In genomic region chr9:136944094-136944518, GRCh38 we compare ENCODE assay signal across 8 cellular contexts. TPM values are rescaled to one million over a fixed set of nuclear protein-coding genes. Genes with fewer than 3 reads are reported as not detected.
A peak's percentile ranks its signal among the peaks of the same experiment; 100 is the strongest.
DNase-seq lines count a peak whose midpoint lies in the region; ATAC-seq and FAIRE-seq lines count a peak whose summit lies in the region.

No MANE protein-coding gene starts in this region.

- peak overlapping the region; percentile 53 for H3K9ac ChIP-seq in rectal smooth muscle tissue (ENCODE audit: low read length)

- H3K36me3 Mint-ChIP-seq in CD4-positive, alpha-beta memory T cell = peaks cover 10 to 14% of the 10 kb centered on the region in 2 donors
- peaks cover 21% of the 10 kb centered on the region for H3K36me3 Mint-ChIP-seq in activated CD8-positive, alpha-beta T cell treated with anti-CD3 and anti-CD28 coated beads, Interleukin-2, amount 10 ng/mL, durations not matched to agents 7 days and 5 days (ENCODE audit: low read depth)

- ATAC-seq in HG03558 (IDR thresholded peaks at IDR 0.05; ENCODE audit: extremely low read depth, unreplicated experiment) = peak; percentile 20
- ATAC-seq in activated CD8-positive, alpha-beta T cell treated with anti-CD3 and anti-CD28 coated beads, Interleukin-2, amount 10 ng/mL, durations not matched to agents 7 days and 5 days = peak; percentile 57

- peak; percentile 26 for FAIRE-seq in GM19239 (lab: Jason Lieb, UNC)

- no peak for DNase-seq in CD4-positive, alpha-beta memory T cell
- DNase-seq in GM19239 (ENCODE audit: insufficient read length, low spot score) (peak; percentile 87), globus pallidus (ENCODE audit: low spot score) (peak; percentile 51), NCI-H146 treated with DMSO at 0.1 percent for 48 hours (lab: John Stamatoyannopoulos, UW; ENCODE audit: unreplicated experiment) (no peak), cerebellar nuclear complex (lab: John Stamatoyannopoulos, UW) (no peak)
- no peak for DNase-seq in activated CD8-positive, alpha-beta T cell treated with anti-CD3 and anti-CD28 coated beads, Interleukin-2, amount 10 ng/mL, durations not matched to agents 7 days and 5 days

- H3K27ac Mint-ChIP-seq in CD4-positive, alpha-beta memory T cell = peak overlapping the region in 5 of 7 donors; percentile 42 to 90 (median 78)
- H3K27ac Mint-ChIP-seq in activated CD8-positive, alpha-beta T cell treated with anti-CD3 and anti-CD28 coated beads, Interleukin-2, amount 10 ng/mL, durations not matched to agents 7 days and 5 days = peak overlapping the region; percentile 80

- POLR2A ChIA-PET in CD4-positive, alpha-beta memory T cell (lab: Charles Lee; ENCODE audit: partially characterized antibody) = interaction anchor here (0.8 to 4.1 kb wide), 24 partner anchors 16 to 297 kb away, joined by 3 to 37 read pairs (median 8); partner anchors contain the start of genes AJM1, CLIC3, EDF1 and LCNL1
- POLR2A ChIA-PET in activated CD8-positive, alpha-beta T cell treated with anti-CD3 and anti-CD28 coated beads, Interleukin-2, amount 10 ng/mL, durations not matched to agents 7 days and 5 days (lab: Charles Lee) = interaction anchor here (0.6 to 1.0 kb wide), 3 partner anchors 25 to 244 kb away, joined by 3 read pairs; partner anchors contain the start of gene ABCA2

- peaks cover 21% of the 10 kb centered on the region for H3K4me1 ChIP-seq in CD4-positive, alpha-beta memory T cell (ENCODE audit: insufficient read depth, low read length)
- H3K4me1 ChIP-seq in rectal smooth muscle tissue (ENCODE audit: control insufficient read depth, insufficient read depth, low read length) = peaks cover 3% of the 10 kb centered on the region

- peak overlapping the region; percentile 59 for H3K27ac ChIP-seq in CD4-positive, alpha-beta memory T cell (ENCODE audit: low read depth, low read length)
- peak overlapping the region; percentile 79 for H3K27ac ChIP-seq in rectal smooth muscle tissue (ENCODE audit: low read depth, low read length)

- H3K36me3 ChIP-seq in CD4-positive, alpha-beta memory T cell (ENCODE audit: insufficient read depth, low read length) = peaks cover 21% of the 10 kb centered on the region
- peaks cover 20% of the 10 kb centered on the region for H3K36me3 ChIP-seq in rectal smooth muscle tissue (ENCODE audit: control insufficient read depth, insufficient read depth, low read length)

- intact Hi-C loops in CD4-positive, alpha-beta memory T cell (cut with micrococcal nuclease) = loop anchor here (1.0 to 2.0 kb wide), 9 partner anchors 41 to 154 kb away; partner anchors contain the start of genes AJM1, EDF1, PAXX and PHPT1

- H3K9me3 ChIP-seq in CD4-positive, alpha-beta memory T cell (ENCODE audit: control insufficient read depth in 1 of 2, low read length in 2 of 2) = no peaks in the 10 kb centered on the region

- peaks cover 3 to 22% (median 10%) of the 10 kb centered on the region in 4 donors for H3K4me1 Mint-ChIP-seq in CD4-positive, alpha-beta memory T cell
- peaks cover 21% of the 10 kb centered on the region for H3K4me1 Mint-ChIP-seq in activated CD8-positive, alpha-beta T cell treated with anti-CD3 and anti-CD28 coated beads, Interleukin-2, amount 10 ng/mL, durations not matched to agents 7 days and 5 days (ENCODE audit: low read depth)

- CTCF ChIA-PET in CD4-positive, alpha-beta memory T cell (lab: Charles Lee; ENCODE audit: partially characterized antibody) = interaction anchor here (0.6 to 2.6 kb wide), 3 partner anchors 91 to 152 kb away, joined by 3 to 12 read pairs (median 3); partner anchors contain the start of gene AJM1
- CTCF ChIA-PET in activated CD8-positive, alpha-beta T cell treated with anti-CD3 and anti-CD28 coated beads, Interleukin-2, amount 10 ng/mL, durations not matched to agents 7 days and 5 days (lab: Charles Lee) = interaction anchor here (0.8 to 1.5 kb wide), 6 partner anchors 56 to 156 kb away, joined by 3 to 5 read pairs (median 4); partner anchors contain the start of genes AJM1 and NPDC1

- H3K9me3 Mint-ChIP-seq in CD4-positive, alpha-beta memory T cell = no peaks in the 10 kb centered on the region
- H3K9me3 Mint-ChIP-seq in activated CD8-positive, alpha-beta T cell treated with anti-CD3 and anti-CD28 coated beads, Interleukin-2, amount 10 ng/mL, durations not matched to agents 7 days and 5 days (ENCODE audit: insufficient read depth) = no peaks in the 10 kb centered on the region

- no peaks in the 10 kb centered on the region for H3K27me3 Mint-ChIP-seq in CD4-positive, alpha-beta memory T cell
- no peaks in the 10 kb centered on the region for H3K27me3 Mint-ChIP-seq in activated CD8-positive, alpha-beta T cell treated with anti-CD3 and anti-CD28 coated beads, Interleukin-2, amount 10 ng/mL, durations not matched to agents 7 days and 5 days (ENCODE audit: low read depth)

- H3K4me3 Mint-ChIP-seq in CD4-positive, alpha-beta memory T cell = peak overlapping the region in 7 of 8 donors; percentile 75 to 88 (median 85)
- H3K4me3 Mint-ChIP-seq in activated CD8-positive, alpha-beta T cell treated with anti-CD3 and anti-CD28 coated beads, Interleukin-2, amount 10 ng/mL, durations not matched to agents 7 days and 5 days = peak overlapping the region; percentile 79

- H3K27me3 ChIP-seq in CD4-positive, alpha-beta memory T cell (ENCODE audit: insufficient read depth, low read length) = no peaks in the 10 kb centered on the region
- no peaks in the 10 kb centered on the region for H3K27me3 ChIP-seq in rectal smooth muscle tissue (ENCODE audit: control insufficient read depth, insufficient read depth, low read length)

- peak overlapping the region in 1 of 2 donors; percentile 70 for H3K4me3 ChIP-seq in CD4-positive, alpha-beta memory T cell (ENCODE audit: low read length in 2 of 2)
- peak overlapping the region; percentile 90 for H3K4me3 ChIP-seq in rectal smooth muscle tissue (ENCODE audit: low read length)

RNA-seq across cellular contexts. Expression of gene FBXW5, which starts 0.4 kb away (rescaled TPM):
- 100 to 1,000 TPM; 122 to 123 TPM for total RNA-seq in CD4-positive, alpha-beta memory T cell
- 100 to 1,000 TPM in 1 of 2 donors, 10 to 100 TPM in 1; 98.6 to 160 TPM for polyA plus RNA-seq in CD4-positive, alpha-beta memory T cell
- total RNA-seq in activated CD8-positive, alpha-beta T cell treated with anti-CD3 and anti-CD28 coated beads, Interleukin-2, amount 10 ng/mL, durations not matched to agents 7 days and 5 days = 100 to 1,000 TPM; 103 to 104 TPM

RNA-seq across cellular contexts. Expression of gene C8G, which starts 0.9 kb away (rescaled TPM):
- total RNA-seq in CD4-positive, alpha-beta memory T cell = 1 to 10 TPM; 2.2 TPM
- polyA plus RNA-seq in CD4-positive, alpha-beta memory T cell = under 1 TPM in 1 of 2 donors, not detected in 1; 0.60 TPM
- total RNA-seq in activated CD8-positive, alpha-beta T cell treated with anti-CD3 and anti-CD28 coated beads, Interleukin-2, amount 10 ng/mL, durations not matched to agents 7 days and 5 days = 1 to 10 TPM; 1.4 to 1.5 TPM

RNA-seq across cellular contexts. Expression of gene LCN12, which starts 8.0 kb away (rescaled TPM):
- total RNA-seq in CD4-positive, alpha-beta memory T cell = 1 to 10 TPM in 1 of 2 experiments, under 1 TPM in 1; 0.72 to 1.4 TPM
- not detected for polyA plus RNA-seq in CD4-positive, alpha-beta memory T cell
- 1 to 10 TPM; 1.0 to 1.7 TPM for total RNA-seq in activated CD8-positive, alpha-beta T cell treated with anti-CD3 and anti-CD28 coated beads, Interleukin-2, amount 10 ng/mL, durations not matched to agents 7 days and 5 days

RNA-seq across cellular contexts. Expression of gene PTGDS, which starts 33.2 kb away (rescaled TPM):
- 1 to 10 TPM; 4.8 to 5.1 TPM for total RNA-seq in CD4-positive, alpha-beta memory T cell
- 1 to 10 TPM; 1.7 to 3.8 TPM for polyA plus RNA-seq in CD4-positive, alpha-beta memory T cell
- 1 to 10 TPM; 1.2 to 1.4 TPM for total RNA-seq in activated CD8-positive, alpha-beta T cell treated with anti-CD3 and anti-CD28 coated beads, Interleukin-2, amount 10 ng/mL, durations not matched to agents 7 days and 5 days

RNA-seq across cellular contexts. Expression of gene LCNL1, which starts 38.7 kb away (rescaled TPM):
- under 1 TPM; 0.14 to 0.17 TPM for total RNA-seq in CD4-positive, alpha-beta memory T cell
- not detected for polyA plus RNA-seq in CD4-positive, alpha-beta memory T cell
- not detected for total RNA-seq in activated CD8-positive, alpha-beta T cell treated with anti-CD3 and anti-CD28 coated beads, Interleukin-2, amount 10 ng/mL, durations not matched to agents 7 days and 5 days

Comparison
In these comparisons a context has a peak if more than half of its experiments do, and no peak if none do; other contexts are left out.
1. DNase-seq: peak in GM19239 (single experiment) and globus pallidus (single experiment); none in CD4-positive, alpha-beta memory T cell (0 of 5), activated CD8-positive, alpha-beta T cell treated with anti-CD3 and anti-CD28 coated beads, Interleukin-2, amount 10 ng/mL, durations not matched to agents 7 days and 5 days (single experiment), NCI-H146 treated with DMSO at 0.1 percent for 48 hours (single experiment) and cerebellar nuclear complex (0 of 2).